Comparison of ENCODE assay signal across 11 cellular contexts in the genomic region with DNA sequence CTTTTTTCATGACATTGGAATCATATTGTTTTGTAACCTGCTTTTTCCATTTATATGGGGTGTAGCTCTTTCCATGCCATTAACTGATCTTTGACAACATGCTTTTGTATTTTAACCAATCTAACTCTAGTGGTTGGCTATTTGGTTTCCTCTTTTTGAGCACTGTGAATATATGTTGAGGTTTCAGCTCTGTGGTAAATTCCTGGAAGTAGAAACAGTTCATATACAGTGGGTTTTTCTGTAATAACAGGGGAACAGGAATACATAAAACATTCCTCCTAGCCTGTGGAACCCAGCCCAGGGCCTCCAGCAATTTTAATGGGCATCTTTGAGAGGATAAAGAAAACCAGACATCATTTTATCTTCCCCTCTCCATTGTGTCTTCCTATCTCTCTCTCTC. TPM values are rescaled to one million over a fixed set of nuclear protein-coding genes. Genes with fewer than 3 reads are reported as not detected.
DNase-seq lines count a peak whose midpoint lies in the region; ATAC-seq and TF ChIP-seq lines count a peak whose summit lies in the region.
"Had no signal": no experiment of that assay in that cellular context is flagged by ENCODE, and none has a peak within 500 bp of the region (broad histone marks: within the 10 kb centered on the region; RNA-seq: fewer than 3 reads in every experiment).

No MANE protein-coding gene starts in this region.

- H3K9me3 ChIP-seq in heart right ventricle = no peaks in the 10 kb centered on the region

- H3K36me3 Mint-ChIP-seq in activated naive CD8-positive, alpha-beta T cell treated with anti-CD3 and anti-CD28 coated beads, Interleukin-2, amount 50 U/mL, for 24 hours (ENCODE audit: low read depth) = no peaks in the 10 kb centered on the region
- peaks cover 0 to 15% (median 8%) of the 10 kb centered on the region in 3 donors for H3K36me3 Mint-ChIP-seq in naive thymus-derived CD8-positive, alpha-beta T cell

- peaks cover 0 to 51% (median 0%) of the 10 kb centered on the region in 9 donors for H3K36me3 ChIP-seq in heart right ventricle

- H3K27ac Mint-ChIP-seq in activated naive CD8-positive, alpha-beta T cell treated with anti-CD3 and anti-CD28 coated beads, Interleukin-2, amount 50 U/mL, for 24 hours = peak overlapping the region; percentile 80
- H3K27ac Mint-ChIP-seq in naive thymus-derived CD8-positive, alpha-beta T cell = peak overlapping the region; percentile 88 to 99 (median 94)

- POLR2A ChIA-PET in naive thymus-derived CD8-positive, alpha-beta T cell (lab: Charles Lee) = interaction anchor here (1.8 to 1.9 kb wide), 2 partner anchors 18 to 29 kb away, joined by 7 to 25 read pairs; partner anchors contain the start of gene AZIN2

- H3K9me3 Mint-ChIP-seq in activated naive CD8-positive, alpha-beta T cell treated with anti-CD3 and anti-CD28 coated beads, Interleukin-2, amount 50 U/mL, for 24 hours = no peaks in the 10 kb centered on the region
- H3K9me3 Mint-ChIP-seq in naive thymus-derived CD8-positive, alpha-beta T cell = no peaks in the 10 kb centered on the region

- H3K4me1 ChIP-seq in heart right ventricle = peaks cover 0 to 38% (median 7%) of the 10 kb centered on the region in 9 donors

- intact Hi-C loops in heart right ventricle (cut with DNase I) = loop anchor here in 5 of 10 donors (5.0 to 10.0 kb wide), 6 partner anchors 269 to 516 kb away; partner anchors contain the start of gene PHC2 (in 1 of the 5)

- no peak overlapping the region for H3K4me3 ChIP-seq in heart right ventricle

- ATAC-seq in activated naive CD8-positive, alpha-beta T cell treated with anti-CD3 and anti-CD28 coated beads, Interleukin-2, amount 50 U/mL, for 24 hours = no peak
- no peak for ATAC-seq in naive thymus-derived CD8-positive, alpha-beta T cell
- ATAC-seq in HG03159 (IDR thresholded peaks at IDR 0.05; ENCODE audit: unreplicated experiment) = no peak
- ATAC-seq in heart right ventricle = no peak
- ATAC-seq in GM19328 (IDR thresholded peaks at IDR 0.05; ENCODE audit: unreplicated experiment) = no peak

- TF ChIP-seq CTCF in heart right ventricle (IDR thresholded peaks at IDR 0.05) = no peak

- H3K27me3 Mint-ChIP-seq in activated naive CD8-positive, alpha-beta T cell treated with anti-CD3 and anti-CD28 coated beads, Interleukin-2, amount 50 U/mL, for 24 hours = no peaks in the 10 kb centered on the region
- no peaks in the 10 kb centered on the region for H3K27me3 Mint-ChIP-seq in naive thymus-derived CD8-positive, alpha-beta T cell

- H3K4me1 Mint-ChIP-seq in activated naive CD8-positive, alpha-beta T cell treated with anti-CD3 and anti-CD28 coated beads, Interleukin-2, amount 50 U/mL, for 24 hours = peaks cover 48% of the 10 kb centered on the region
- H3K4me1 Mint-ChIP-seq in naive thymus-derived CD8-positive, alpha-beta T cell = peaks cover 28 to 76% (median 58%) of the 10 kb centered on the region in 4 donors

- H3K27me3 ChIP-seq in heart right ventricle = no peaks in the 10 kb centered on the region

- H3K4me3 Mint-ChIP-seq in activated naive CD8-positive, alpha-beta T cell treated with anti-CD3 and anti-CD28 coated beads, Interleukin-2, amount 50 U/mL, for 24 hours = no peak overlapping the region
- H3K4me3 Mint-ChIP-seq in naive thymus-derived CD8-positive, alpha-beta T cell = peak overlapping the region; percentile 40 to 90 (median 80)

- peak overlapping the region in 5 of 10 donors; percentile 15 to 82 (median 37) for H3K27ac ChIP-seq in heart right ventricle

- DNase-seq in ELR (ENCODE audit: low read depth) = peak; percentile 15
- peak; percentile 91 for DNase-seq in MV-4-11 (lab: John Stamatoyannopoulos, UW)
- DNase-seq in activated naive CD8-positive, alpha-beta T cell treated with anti-CD3 and anti-CD28 coated beads, Interleukin-2, amount 50 U/mL, for 24 hours = no peak
- peak in 1 of 10 donors; percentile 13 for DNase-seq in naive thymus-derived CD8-positive, alpha-beta T cell
- no peak for DNase-seq in heart right ventricle
- DNase-seq in A172 (ENCODE audit: low spot score) = no peak
- DNase-seq: DMS79 treated with DMSO at 0.1 percent for 48 hours; effector memory CD4-positive, alpha-beta T cell; islet precursor cell had no signal

RNA-seq across cellular contexts. Expression of gene AZIN2, which starts 17.4 kb away (rescaled TPM):
- total RNA-seq in naive thymus-derived CD8-positive, alpha-beta T cell = 10 to 100 TPM; 10.6 to 11.3 TPM
- 10 to 100 TPM in 1 of 3 donors, 1 to 10 TPM in 2; 5.9 to 11.1 (median 7.8) TPM for polyA plus RNA-seq in naive thymus-derived CD8-positive, alpha-beta T cell
- total RNA-seq in heart right ventricle = 1 to 10 TPM; 1.5 to 6.9 (median 3.1) TPM
- 1 to 10 TPM; 1.1 to 1.2 TPM for polyA plus RNA-seq in heart right ventricle
- 0.74 and 2.7 TPM in 2 replicates for total RNA-seq in A172 (2014; rRNA removed; shearing (Covaris generic))

Comparison
In these comparisons a context has a peak if more than half of its experiments do, and no peak if none do; other contexts are left out.
1. DNase-seq: peak in ELR (single experiment) and MV-4-11 (single experiment); none in activated naive CD8-positive, alpha-beta T cell treated with anti-CD3 and anti-CD28 coated beads, Interleukin-2, amount 50 U/mL, for 24 hours (single experiment), heart right ventricle (0 of 2) and A172 (single experiment).